In genomic region chr2:25323612-25324189, GRCh38 we compare ENCODE assay signal across 11 cellular contexts. TPM values are rescaled to one million over a fixed set of nuclear protein-coding genes. Genes with fewer than 3 reads are reported as not detected.
A peak's percentile ranks its signal among the peaks of the same experiment; 100 is the strongest.
DNase-seq lines count a peak whose midpoint lies in the region; ATAC-seq and TF ChIP-seq lines count a peak whose summit lies in the region.
"Had no signal": no experiment of that assay in that cellular context is flagged by ENCODE, and none has a peak within 500 bp of the region (broad histone marks: within the 10 kb centered on the region; RNA-seq: fewer than 3 reads in every experiment).

No MANE protein-coding gene starts in this region.

- H3K27ac Mint-ChIP-seq in stimulated activated naive CD8-positive, alpha-beta T cell treated with anti-CD3 and anti-CD28 coated beads, Interleukin-15, Interleukin-2, amounts not matched to agents 100 ng/mL and 50 ng/mL, for 24 hours: peak overlapping the region; percentile 94

- no peaks in the 10 kb centered on the region for H3K27me3 Mint-ChIP-seq in stimulated activated naive CD8-positive, alpha-beta T cell treated with anti-CD3 and anti-CD28 coated beads, Interleukin-15, Interleukin-2, amounts not matched to agents 100 ng/mL and 50 ng/mL, for 24 hours

- intact Hi-C loops in uterus (cut with DNase I; ENCODE audit: low total_unique reads): no loop called here

- H3K27me3 ChIP-seq in muscle layer of colon (ENCODE audit: control insufficient read depth in 1 of 2, insufficient read depth in 2 of 2, low read length in 2 of 2) (no peaks in the 10 kb centered on the region), uterus (no peaks in the 10 kb centered on the region)

- H3K9me3 Mint-ChIP-seq in stimulated activated naive CD8-positive, alpha-beta T cell treated with anti-CD3 and anti-CD28 coated beads, Interleukin-15, Interleukin-2, amounts not matched to agents 100 ng/mL and 50 ng/mL, for 24 hours: peaks cover 6% of the 10 kb centered on the region

- H3K27ac ChIP-seq in muscle layer of colon (ENCODE audit: low read depth, low read length) (peak overlapping the region; percentile 36), uterus (peak overlapping the region; percentile 50 to 59)

- H3K4me3 Mint-ChIP-seq in stimulated activated naive CD8-positive, alpha-beta T cell treated with anti-CD3 and anti-CD28 coated beads, Interleukin-15, Interleukin-2, amounts not matched to agents 100 ng/mL and 50 ng/mL, for 24 hours: peak overlapping the region; percentile 74

- DNase-seq in stimulated activated naive CD8-positive, alpha-beta T cell treated with anti-CD3 and anti-CD28 coated beads, Interleukin-15, Interleukin-2, amounts not matched to agents 100 U/mL and 50 U/mL, for 24 hours: no peak
- DNase-seq in amniotic epithelial cell (ENCODE audit: low read depth) (peak; percentile 53), uterus (no peak), HuH-7 (ENCODE audit: low spot score) (no peak), C1 segment of cervical spinal cord (lab: John Stamatoyannopoulos, UW) (no peak)
- no peak for DNase-seq in stimulated activated CD4-positive, alpha-beta T cell treated with anti-CD3 and anti-CD28 coated beads, Interleukin-1b, Interleukin-23, amount 100 ng/mL, for 48 hours
- DNase-seq: dermis blood vessel endothelial cell; DMS79 treated with DMSO at 0.1 percent for 48 hours; stimulated activated CD4-positive, alpha-beta T cell treated with anti-CD3 and anti-CD28 coated beads, Interleukin-12 subunit alpha, Interleukin-12 subunit beta, amount 100 ng/mL, for 4 hours had no signal

- H3K4me1 ChIP-seq in muscle layer of colon (ENCODE audit: insufficient read depth, low read length) (peaks cover 47% of the 10 kb centered on the region), uterus (peaks cover 7 to 9% of the 10 kb centered on the region in 2 donors)

- ATAC-seq in stimulated activated naive CD8-positive, alpha-beta T cell treated with anti-CD3 and anti-CD28 coated beads, Interleukin-15, Interleukin-2, amounts not matched to agents 100 U/mL and 50 U/mL, for 24 hours: no peak

- no peak overlapping the region for H3K4me3 ChIP-seq in muscle layer of colon (ENCODE audit: low read depth in 1 of 2, low read length in 2 of 2)
- H3K4me3 ChIP-seq in uterus: no peak overlapping the region

- peaks cover 6% of the 10 kb centered on the region for H3K36me3 ChIP-seq in muscle layer of colon (ENCODE audit: insufficient read depth, low read length)
- H3K36me3 ChIP-seq in uterus: no peaks in the 10 kb centered on the region

- no peak for TF ChIP-seq POLR2A in uterus (IDR thresholded peaks at IDR 0.05)

- H3K36me3 Mint-ChIP-seq in stimulated activated naive CD8-positive, alpha-beta T cell treated with anti-CD3 and anti-CD28 coated beads, Interleukin-15, Interleukin-2, amounts not matched to agents 100 ng/mL and 50 ng/mL, for 24 hours (ENCODE audit: low read depth): peaks cover 51% of the 10 kb centered on the region

- no peak for TF ChIP-seq CTCF in uterus (IDR thresholded peaks at IDR 0.05)

- H3K4me1 Mint-ChIP-seq in stimulated activated naive CD8-positive, alpha-beta T cell treated with anti-CD3 and anti-CD28 coated beads, Interleukin-15, Interleukin-2, amounts not matched to agents 100 ng/mL and 50 ng/mL, for 24 hours (ENCODE audit: low read depth): peaks cover 70% of the 10 kb centered on the region

- no peak overlapping the region for H3K9ac ChIP-seq in muscle layer of colon (ENCODE audit: low read length)

- H3K9me3 ChIP-seq in muscle layer of colon (ENCODE audit: low read length) (no peaks in the 10 kb centered on the region), uterus (no peaks in the 10 kb centered on the region)

RNA-seq across cellular contexts. Expression of gene DNMT3A, which starts 18.0 kb away (rescaled TPM):
- total RNA-seq in uterus: 10 to 100 TPM in 3 of 4 donors, 1 to 10 TPM in 1; 2.3 to 95.8 (median 29.9) TPM
